In genomic region chr15:77225088-77225487, GRCh38 we compare ENCODE assay signal across 21 cellular contexts.
DNase-seq lines count a peak whose midpoint lies in the region; ATAC-seq and TF ChIP-seq lines count a peak whose summit lies in the region.
"Had no signal": no experiment of that assay in that cellular context is flagged by ENCODE, and none has a peak within 500 bp of the region (broad histone marks: within the 10 kb centered on the region; RNA-seq: fewer than 3 reads in every experiment).

No MANE protein-coding gene starts in this region.

- TF ChIP-seq POLR2A in NB4 (IDR thresholded peaks at IDR 0.05; ENCODE audit: extremely low read depth, insufficient read length) (no peak), prostate gland (IDR thresholded peaks at IDR 0.05) (no peak)

- no peak overlapping the region for H3K4ac ChIP-seq in neuronal stem cell (ENCODE audit: low read length)

- H3K79me2 ChIP-seq in DND-41 (ENCODE audit: insufficient read depth, low read length): no peaks in the 10 kb centered on the region

- H4K8ac ChIP-seq in neuronal stem cell (ENCODE audit: low read depth, low read length): no peak overlapping the region

- H2BK5ac ChIP-seq in neuronal stem cell (ENCODE audit: low read length): no peak overlapping the region

- H3K9me3 ChIP-seq in DND-41 (ENCODE audit: insufficient read depth, low read length, severe bottlenecking) (no peaks in the 10 kb centered on the region), neuronal stem cell (replicated peaks in 1 of 2; ENCODE audit: control insufficient read depth in 2 of 2, insufficient read depth in 1 of 2, low read depth in 1 of 2, low read length in 2 of 2) (no peaks in the 10 kb centered on the region), prostate gland (no peaks in the 10 kb centered on the region)
- H3K9me3 ChIP-seq: esophagus squamous epithelium, suprapubic skin had no signal

- intact Hi-C loops in prostate gland (cut with DNase I): no loop called here

- peak overlapping the region; percentile 69 for H3K27ac ChIP-seq in DND-41 (ENCODE audit: low read length)
- peak overlapping the region; percentile 29 for H3K27ac ChIP-seq in neuronal stem cell (replicated peaks; ENCODE audit: low read length)
- no peak overlapping the region for H3K27ac ChIP-seq in prostate gland
- H3K27ac ChIP-seq: esophagus squamous epithelium, suprapubic skin had no signal

- no peak overlapping the region for H4K91ac ChIP-seq in neuronal stem cell (ENCODE audit: low read depth, low read length, poor library complexity)

- TF ChIP-seq CTCF in DND-41 (IDR thresholded peaks at IDR 0.05; ENCODE audit: borderline replicate concordance, extremely low read depth, low read length, poor library complexity, severe bottlenecking) (no peak), NB4 (IDR thresholded peaks at IDR 0.05; ENCODE audit: low read depth, low read length) (no peak), prostate gland (IDR thresholded peaks at IDR 0.05) (no peak)

- no peak overlapping the region for H3K23ac ChIP-seq in neuronal stem cell (ENCODE audit: low read depth, low read length, poor library complexity)

- no peak overlapping the region for H2BK120ac ChIP-seq in neuronal stem cell (ENCODE audit: low read depth, low read length)

- H3K27me3 ChIP-seq in DND-41 (ENCODE audit: insufficient read depth, low read length, poor library complexity) (no peaks in the 10 kb centered on the region), neuronal stem cell (ENCODE audit: control insufficient read depth in 3 of 3, insufficient read depth in 3 of 3, low read depth in 1 of 3, low read length in 3 of 3) (no peaks in the 10 kb centered on the region), prostate gland (replicated peaks; ENCODE audit: insufficient read depth) (no peaks in the 10 kb centered on the region)
- H3K27me3 ChIP-seq: esophagus squamous epithelium, suprapubic skin had no signal

- H2BK12ac ChIP-seq in neuronal stem cell (ENCODE audit: low read length): no peak overlapping the region

- peaks cover 22% of the 10 kb centered on the region for H3K4me1 ChIP-seq in DND-41 (ENCODE audit: insufficient read depth, low read length)
- H3K4me1 ChIP-seq in neuronal stem cell (ENCODE audit: control insufficient read depth in 2 of 2, insufficient read depth in 1 of 2, low read depth in 1 of 2, low read length in 2 of 2): peaks cover 7 to 20% of the 10 kb centered on the region in 2 donors
- H3K4me1 ChIP-seq in prostate gland (replicated peaks): no peaks in the 10 kb centered on the region
- H3K4me1 ChIP-seq: suprapubic skin had no signal

- H3K4me2 ChIP-seq in DND-41 (ENCODE audit: insufficient read depth, low read length) (no peak overlapping the region), neuronal stem cell (ENCODE audit: insufficient read depth, low read length, poor library complexity, severe bottlenecking) (no peak overlapping the region)

- no peak overlapping the region for H3K9ac ChIP-seq in DND-41 (ENCODE audit: low read depth, low read length)
- H3K9ac ChIP-seq in neuronal stem cell (ENCODE audit: low read depth, low read length, poor library complexity): no peak overlapping the region

- no peak overlapping the region for H3K4me3 ChIP-seq in DND-41 (ENCODE audit: low read depth in 1 of 2, low read length in 2 of 2)
- no peak overlapping the region for H3K4me3 ChIP-seq in NB4 (ENCODE audit: low read depth, low read length)
- no peak overlapping the region for H3K4me3 ChIP-seq in neuronal stem cell (ENCODE audit: low read length in 2 of 2)
- no peak overlapping the region for H3K4me3 ChIP-seq in prostate gland
- H3K4me3 ChIP-seq: esophagus squamous epithelium, GM12878, suprapubic skin had no signal

- H2BK15ac ChIP-seq in neuronal stem cell (ENCODE audit: low read length): no peak overlapping the region

- no peaks in the 10 kb centered on the region for H3K36me3 ChIP-seq in DND-41 (ENCODE audit: insufficient read depth, low read length)
- no peaks in the 10 kb centered on the region for H3K36me3 ChIP-seq in neuronal stem cell (replicated peaks in 1 of 2; ENCODE audit: control insufficient read depth in 2 of 2, insufficient read depth in 2 of 2, low read length in 2 of 2)
- no peaks in the 10 kb centered on the region for H3K36me3 ChIP-seq in prostate gland
- H3K36me3 ChIP-seq: esophagus squamous epithelium, suprapubic skin had no signal

- H3K14ac ChIP-seq in neuronal stem cell (ENCODE audit: low read length): no peak overlapping the region

- H3K18ac ChIP-seq in neuronal stem cell (ENCODE audit: low read length): no peak overlapping the region

- no peak for ATAC-seq in DND-41 (ENCODE audit: insufficient read depth, low read depth)
- ATAC-seq: CD8-positive, alpha-beta T cell; GM12878; natural killer cell treated with Interleukin-12 subunit alpha and Interleukin-12 subunit beta and Interleukin-15 and Interleukin-18, amount 100 ng/mL, for 72 hours had no signal

- H4K20me1 ChIP-seq in DND-41 (ENCODE audit: insufficient read depth, low read length): no peaks in the 10 kb centered on the region

- WGBS in neuronal stem cell (ENCODE audit: extremely low coverage in 2 of 2, insufficient read length in 2 of 2, insufficient replicate concordance in 1 of 2), 2 donors: no CpG with 5 or more reads among the region's 2 CpGs
- WGBS in prostate gland: 96% methylated on average over 2 of the region's 2 CpGs

- DNase-seq in DND-41 (no peak), NB4 (ENCODE audit: low read depth) (peak; percentile 2), fibroblast of gingiva (ENCODE audit: low read depth) (peak; percentile 13), neuronal stem cell (ENCODE audit: low spot score) (no peak), NCI-H1436 (lab: John Stamatoyannopoulos, UW) (no peak), prostate gland (ENCODE audit: low spot score) (no peak), NCI-H146 (lab: John Stamatoyannopoulos, UW) (no peak)
- DNase-seq: activated CD4-positive, alpha-beta T cell treated with anti-CD3 and anti-CD28 coated beads, Interleukin-2, amount 50 U/mL, for 48 hours; activated CD8-positive, alpha-beta memory T cell treated with anti-CD3 and anti-CD28 coated beads, Interleukin-2, amount 50 U/mL, for 48 hours; activated naive CD8-positive, alpha-beta T cell treated with anti-CD3 and anti-CD28 coated beads for 36 hours; CD8-positive, alpha-beta T cell; effector memory CD4-positive, alpha-beta T cell; esophagus squamous epithelium; left colon; NCI-H1436 treated with DMSO at 0.1 percent for 48 hours; NCI-H524 treated with DMSO at 0.1 percent for 48 hours; stimulated activated CD4-positive, alpha-beta T cell treated with anti-CD3 and anti-CD28 coated beads, Interleukin-1b, Interleukin-23, amount 100 ng/mL, for 48 hours; T-helper 9 cell had no signal

- H3K79me1 ChIP-seq in neuronal stem cell (ENCODE audit: low read depth, low read length): no peaks in the 10 kb centered on the region

- H2AFZ ChIP-seq in DND-41 (ENCODE audit: low read depth, low read length) (no peak overlapping the region), neuronal stem cell (ENCODE audit: low read length) (no peak overlapping the region)

- no peak overlapping the region for H2AK5ac ChIP-seq in neuronal stem cell (ENCODE audit: low read depth, low read length)

Comparison
In these comparisons a context has a peak if more than half of its experiments do, and no peak if none do; other contexts are left out.
1. DNase-seq: peak in NB4 (single experiment) and fibroblast of gingiva (single experiment); none in DND-41 (single experiment), neuronal stem cell (single experiment), NCI-H1436 (single experiment), prostate gland (single experiment) and NCI-H146 (single experiment).
2. H3K27ac ChIP-seq: peak in DND-41 (single experiment) and neuronal stem cell (single experiment); none in prostate gland (0 of 2).